ENCODE assay signal across 19 cellular contexts in genomic region chr2:178807227-178808008, GRCh38. TPM values are rescaled to one million over a fixed set of nuclear protein-coding genes. Genes with fewer than 3 reads are reported as not detected.
A peak's percentile ranks its signal among the peaks of the same experiment; 100 is the strongest.
DNase-seq lines count a peak whose midpoint lies in the region; ATAC-seq and TF ChIP-seq lines count a peak whose summit lies in the region.
"Had no signal": no experiment of that assay in that cellular context is flagged by ENCODE, and none has a peak within 500 bp of the region (broad histone marks: within the 10 kb centered on the region; RNA-seq: fewer than 3 reads in every experiment).

Gene TTN, minus strand, starts transcription at chr2:178807423. Its CDS starts 2,781 bp downstream, at chr2:178804642.

- no peaks in the 10 kb centered on the region for H3F3A ChIP-seq in OCI-LY1 (ENCODE audit: insufficient read depth, low read length)

- 91% methylated on average over 10 of the region's 10 CpGs for WGBS in lung, 2 donors
- WGBS in adrenal gland, 4 donors, result 83 to 90% (median 88%) methylated on average over 10 of the region's 10 CpGs

- CTCF ChIA-PET in RWPE1 (lab: Yijun Ruan, JAX), result no interaction called here

- no peak for TF ChIP-seq POLR2A in adrenal gland (IDR thresholded peaks at IDR 0.05)

- TF ChIP-seq CTCF in OCI-LY1 (IDR thresholded peaks at IDR 0.05; ENCODE audit: low read length), result no peak
- TF ChIP-seq CTCF in lung (IDR thresholded peaks at IDR 0.05; ENCODE audit: control extremely low read depth, extremely low read depth), result no peak
- no peak for TF ChIP-seq CTCF in adrenal gland (IDR thresholded peaks at IDR 0.05)
- TF ChIP-seq CTCF in RWPE1 (conservative IDR thresholded peaks at IDR 0.05; ENCODE audit: low read depth), result no peak

- H3K36me3 ChIP-seq in OCI-LY1 (ENCODE audit: insufficient read depth, low read length), result peaks cover 19% of the 10 kb centered on the region
- H3K36me3 ChIP-seq in lung (ENCODE audit: control insufficient read depth in 2 of 2, insufficient read depth in 2 of 2, low read length in 2 of 2), result peaks cover 0 to 8% of the 10 kb centered on the region in 2 donors
- H3K36me3 ChIP-seq in skeletal muscle tissue (ENCODE audit: control insufficient read depth in 3 of 3, insufficient read depth in 3 of 3, low read length in 3 of 3), result peaks cover 17 to 29% (median 26%) of the 10 kb centered on the region in 3 donors
- no peaks in the 10 kb centered on the region for H3K36me3 ChIP-seq in adrenal gland (replicated peaks in 1 of 2)
- H3K36me3 ChIP-seq: brain microvascular endothelial cell had no signal

- H3K9me2 ChIP-seq in OCI-LY1 (ENCODE audit: low read depth, low read length), result no peaks in the 10 kb centered on the region

- peak in 7 of 61 donors; percentile 1 to 68 (median 9) for DNase-seq in caudate nucleus (lab: John Stamatoyannopoulos, UW)
- DNase-seq in lung (ENCODE audit: low spot score), result no peak
- DNase-seq in islet precursor cell, result no peak
- DNase-seq in adrenal gland, result no peak
- no peak for DNase-seq in RWPE1 (ENCODE audit: low spot score)
- no peak for DNase-seq in HK-2 (ENCODE audit: unreplicated experiment)
- DNase-seq: activated naive CD4-positive, alpha-beta T cell treated with anti-CD3 and anti-CD28 coated beads, Interleukin-2, amount 10 ng/mL, durations not matched to agents 7 days and 5 days; brain microvascular endothelial cell; GM23248; midbrain; MV-4-11; NCI-H2081 treated with DMSO at 0.1 percent for 48 hours; NCI-H510A treated with DMSO at 0.1 percent for 48 hours had no signal

- H3K27ac ChIP-seq in OCI-LY1 (ENCODE audit: low read depth, low read length, poor library complexity, severe bottlenecking), result peak within 1 kb of the TSS; percentile 81
- H3K27ac ChIP-seq in caudate nucleus (ENCODE audit: low read depth, low read length), result peak within 1 kb of the TSS; percentile 62
- peak within 1 kb of the TSS in 1 of 2 donors; percentile 93 for H3K27ac ChIP-seq in lung (ENCODE audit: low read depth in 1 of 2, low read length in 1 of 2)
- peak within 1 kb of the TSS; percentile 97 for H3K27ac ChIP-seq in skeletal muscle tissue (ENCODE audit: low read depth, low read length)
- H3K27ac ChIP-seq in adrenal gland, result no peak within 1 kb of the TSS
- H3K27ac ChIP-seq in RWPE1, result no peak within 1 kb of the TSS
- H3K27ac ChIP-seq: brain microvascular endothelial cell, GM23248, HL-60 had no signal

- peak within 1 kb of the TSS; percentile 67 for H3K4me3 ChIP-seq in OCI-LY1 (ENCODE audit: low read depth, low read length, poor library complexity, severe bottlenecking)
- H3K4me3 ChIP-seq in lung, result no peak within 1 kb of the TSS
- H3K4me3 ChIP-seq in skeletal muscle tissue (ENCODE audit: low read length in 3 of 3), result peak within 1 kb of the TSS; percentile 81 to 92 (median 84)
- H3K4me3 ChIP-seq in adrenal gland, result no peak within 1 kb of the TSS
- H3K4me3 ChIP-seq: GM23248, smooth muscle cell had no signal

- H2AFZ ChIP-seq in OCI-LY1 (ENCODE audit: low read length), result no peak within 1 kb of the TSS
- H2AFZ ChIP-seq: GM23248 had no signal

- intact Hi-C loops in adrenal gland (cut with DNase I), result no loop called here

- POLR2A ChIA-PET in RWPE1 (lab: Yijun Ruan, JAX; ENCODE audit: low non-redundant PET), result no interaction called here

- peaks cover 16% of the 10 kb centered on the region for H3K79me2 ChIP-seq in OCI-LY1 (ENCODE audit: insufficient read depth, low read length)

- peak within 1 kb of the TSS; percentile 55 for H3K4me2 ChIP-seq in OCI-LY1 (ENCODE audit: low read length)
- H3K4me2 ChIP-seq: smooth muscle cell had no signal

- H3K4me1 ChIP-seq in OCI-LY1 (ENCODE audit: insufficient read depth, low read length, severe bottlenecking) (peaks cover 44% of the 10 kb centered on the region), lung (ENCODE audit: control insufficient read depth in 2 of 2, insufficient read depth in 2 of 2, low read length in 2 of 2) (peaks cover 0 to 6% of the 10 kb centered on the region in 2 donors), skeletal muscle tissue (ENCODE audit: control insufficient read depth in 3 of 3, insufficient read depth in 3 of 3, low read length in 3 of 3) (peaks cover 3 to 7% (median 3%) of the 10 kb centered on the region in 3 donors), adrenal gland (replicated peaks in 1 of 2) (peaks cover 0 to 10% of the 10 kb centered on the region in 2 donors)

- H3K9ac ChIP-seq in OCI-LY1 (ENCODE audit: low read length) (peak within 1 kb of the TSS; percentile 62), skeletal muscle tissue (ENCODE audit: low read depth in 1 of 3, low read length in 3 of 3) (peak within 1 kb of the TSS; percentile 88 to 98 (median 95))
- H3K9ac ChIP-seq: GM23248 had no signal

- no peaks in the 10 kb centered on the region for H3K27me3 ChIP-seq in OCI-LY1 (ENCODE audit: insufficient read depth, low read length)
- no peaks in the 10 kb centered on the region for H3K27me3 ChIP-seq in lung (ENCODE audit: control insufficient read depth, insufficient read depth)
- H3K27me3 ChIP-seq in skeletal muscle tissue (ENCODE audit: control insufficient read depth in 3 of 3, insufficient read depth in 3 of 3, low read length in 3 of 3), result no peaks in the 10 kb centered on the region
- H3K27me3 ChIP-seq in adrenal gland, result no peaks in the 10 kb centered on the region
- H3K27me3 ChIP-seq: brain microvascular endothelial cell had no signal

- ATAC-seq in lung (ENCODE audit: insufficient read depth, low FRiP score), result no peak
- ATAC-seq: esophagus mucosa, SK-N-SH treated with all-trans-retinoic acid at 6 μM for 48 hours had no signal

- H3K9me3 ChIP-seq in OCI-LY1 (ENCODE audit: low read length) (no peaks in the 10 kb centered on the region), lung (ENCODE audit: control insufficient read depth in 2 of 2, insufficient read depth in 1 of 2, low read length in 1 of 2) (no peaks in the 10 kb centered on the region), skeletal muscle tissue (ENCODE audit: control insufficient read depth in 3 of 3, low read length in 3 of 3) (no peaks in the 10 kb centered on the region), adrenal gland (replicated peaks in 1 of 3) (no peaks in the 10 kb centered on the region)

- H4K20me1 ChIP-seq in OCI-LY1 (ENCODE audit: insufficient read depth, low read length), result no peaks in the 10 kb centered on the region

RNA-seq across cellular contexts. Expression of gene TTN, which starts in this region (rescaled TPM):
- total RNA-seq in lung (10 to 100 TPM; 28.2 to 47.4 TPM), skeletal muscle tissue (2,245 TPM), adrenal gland (10 to 100 TPM in 1 of 8 donors, 1 to 10 TPM in 7; 1.2 to 19.5 (median 2.7) TPM)
- polyA plus RNA-seq in lung (10 to 100 TPM in 1 of 2 donors, under 1 TPM in 1; 0.53 to 11.2 TPM), adrenal gland (1 to 10 TPM in 1 of 3 donors, under 1 TPM in 2; 0.05 to 4.3 (median 0.47) TPM)
- total RNA-seq: GM23248, smooth muscle cell had no signal

Comparison
In these comparisons a context has a peak if more than half of its experiments do, and no peak if none do; other contexts are left out.
1. RNA of gene TTN (total RNA-seq): 2,245 TPM in skeletal muscle tissue (single experiment); 28.2 to 47.4 TPM in lung and 1.2 to 19.5 TPM in adrenal gland; every median in the first group is over 10 times any median in the second.
2. H3K27ac ChIP-seq: peak in OCI-LY1 (single experiment), caudate nucleus (single experiment) and skeletal muscle tissue (single experiment); none in adrenal gland (0 of 5) and RWPE1 (single experiment).
3. H3K4me3 ChIP-seq: peak in OCI-LY1 (single experiment) and skeletal muscle tissue (3 of 3); none in lung (single experiment) and adrenal gland (0 of 4).